ENCODE assay signal across 10 cellular contexts in the genomic region with DNA sequence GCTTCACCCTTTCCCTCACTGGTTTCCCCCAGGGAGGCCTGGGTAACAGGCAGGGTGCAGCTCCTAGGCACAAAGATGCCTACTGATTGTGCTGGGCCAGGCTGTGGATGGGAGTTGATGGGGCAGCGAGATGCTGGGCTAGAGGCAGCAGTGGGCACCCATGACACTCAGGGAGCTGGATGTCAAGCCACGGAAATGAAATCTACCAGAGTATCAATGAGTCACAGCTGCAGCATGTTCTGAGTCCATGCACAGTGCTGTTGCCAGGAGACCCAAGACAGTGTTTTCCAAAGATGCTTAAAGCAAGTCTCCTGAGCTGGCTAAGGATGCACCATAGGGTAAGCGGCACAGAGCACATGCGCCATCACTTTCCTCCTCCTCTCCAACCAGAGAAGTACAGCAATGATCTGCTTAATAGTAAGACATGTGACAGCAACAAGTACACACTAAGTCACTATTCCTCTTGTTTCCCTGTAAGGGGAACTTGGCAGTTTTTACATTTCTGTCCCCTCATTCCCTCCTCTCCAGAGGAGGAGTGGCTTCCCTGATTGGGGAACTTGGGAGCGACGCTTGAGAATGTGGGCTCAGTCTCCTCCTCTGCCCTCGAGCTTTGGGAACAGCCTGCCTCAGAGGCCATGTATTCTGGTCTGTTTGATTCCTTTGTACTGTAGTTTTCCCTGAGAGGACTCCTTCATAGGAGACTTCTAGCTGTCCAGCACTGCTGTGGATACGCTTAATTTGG. TPM values are rescaled to one million over a fixed set of nuclear protein-coding genes. Genes with fewer than 3 reads are reported as not detected.
A peak's percentile ranks its signal among the peaks of the same experiment; 100 is the strongest.
DNase-seq lines count a peak whose midpoint lies in the region; ATAC-seq, FAIRE-seq and TF ChIP-seq lines count a peak whose summit lies in the region.
"Had no signal": no experiment of that assay in that cellular context is flagged by ENCODE, and none has a peak within 500 bp of the region (broad histone marks: within the 10 kb centered on the region; RNA-seq: fewer than 3 reads in every experiment).

No MANE protein-coding gene starts in this region.

- no peaks in the 10 kb centered on the region for H3K79me2 ChIP-seq in astrocyte (ENCODE audit: insufficient read depth, low read length)

- H3K4me1 ChIP-seq in astrocyte (ENCODE audit: insufficient read depth, low read length) (peaks cover 10% of the 10 kb centered on the region), uterus (peaks cover 0 to 3% of the 10 kb centered on the region in 2 donors)

- H3K4me1 Mint-ChIP-seq in activated T-cell treated with anti-CD3 and anti-CD28 coated beads, Interleukin-2, amount 50 U/mL, for 24 hours (ENCODE audit: low read depth), result peaks cover 59% of the 10 kb centered on the region
- H3K4me1 Mint-ChIP-seq in astrocyte (ENCODE audit: low read depth, unreplicated experiment), result peaks cover 15% of the 10 kb centered on the region

- no peak for TF ChIP-seq POLR2A in uterus (IDR thresholded peaks at IDR 0.05)

- peak; percentile 63 for FAIRE-seq in astrocyte (lab: Jason Lieb, UNC)

- H3K27me3 ChIP-seq in astrocyte (ENCODE audit: insufficient read depth, low read length) (no peaks in the 10 kb centered on the region), kidney epithelial cell (ENCODE audit: control insufficient read depth, insufficient read depth, low read length) (no peaks in the 10 kb centered on the region), uterus (no peaks in the 10 kb centered on the region)
- H3K27me3 ChIP-seq: BLaER1 had no signal

- no peak overlapping the region for H2AFZ ChIP-seq in astrocyte (ENCODE audit: low read depth, low read length)

- H3K27ac ChIP-seq in astrocyte (ENCODE audit: low read depth, low read length), result no peak overlapping the region
- peak overlapping the region; percentile 61 to 71 for H3K27ac ChIP-seq in uterus
- H3K27ac ChIP-seq: BLaER1 had no signal

- no peak for ATAC-seq in GM21390 (IDR thresholded peaks at IDR 0.05; ENCODE audit: unreplicated experiment)

- peak; percentile 37 for DNase-seq in activated T-cell treated with anti-CD3 and anti-CD28 coated beads, Interleukin-2, amount 50 U/mL, for 24 hours
- DNase-seq in activated T-cell treated with anti-CD3 and anti-CD28 coated beads, Interleukin-2, amount 50 U/mL, for 1 hour, result no peak
- peak; percentile 92 for DNase-seq in astrocyte (ENCODE audit: low read depth)
- DNase-seq in kidney epithelial cell (ENCODE audit: low read depth), result peak; percentile 64
- DNase-seq in uterus, result peak; percentile 58 to 85
- no peak for DNase-seq in superior temporal gyrus (ENCODE audit: extremely low spot score)
- no peak for DNase-seq in occipital lobe (lab: John Stamatoyannopoulos, UW)

- H3K4me3 Mint-ChIP-seq in activated T-cell treated with anti-CD3 and anti-CD28 coated beads, Interleukin-2, amount 50 U/mL, for 24 hours, result no peak overlapping the region
- H3K4me3 Mint-ChIP-seq in astrocyte (ENCODE audit: unreplicated experiment), result no peak overlapping the region
- H3K4me3 Mint-ChIP-seq: activated T-helper 1 cell treated with anti-CD3 and anti-CD28 coated beads, Interleukin-12 subunit alpha, Interleukin-12 subunit beta, Interleukin-2, Interleukin-4 antibody, amounts not matched to agents 30 ng/mL and 10 ng/mL and 1 ng/mL, durations not matched to agents 14 hours and 24 hours and 36 hours had no signal

- no peaks in the 10 kb centered on the region for H3K36me3 Mint-ChIP-seq in activated T-cell treated with anti-CD3 and anti-CD28 coated beads, Interleukin-2, amount 50 U/mL, for 24 hours (ENCODE audit: low read depth)
- no peaks in the 10 kb centered on the region for H3K36me3 Mint-ChIP-seq in astrocyte (ENCODE audit: low read depth, unreplicated experiment)

- no peaks in the 10 kb centered on the region for H3K36me3 ChIP-seq in astrocyte (ENCODE audit: insufficient read depth, low read length)
- no peaks in the 10 kb centered on the region for H3K36me3 ChIP-seq in kidney epithelial cell (ENCODE audit: control insufficient read depth, insufficient read depth, low read length)
- no peaks in the 10 kb centered on the region for H3K36me3 ChIP-seq in uterus
- H3K36me3 ChIP-seq: BLaER1 had no signal

- H3K4me2 ChIP-seq in astrocyte (ENCODE audit: low read length), result peak overlapping the region; percentile 33
- H3K4me2 ChIP-seq: BLaER1 had no signal

- H3K9me3 Mint-ChIP-seq in activated T-cell treated with anti-CD3 and anti-CD28 coated beads, Interleukin-2, amount 50 U/mL, for 24 hours, result peaks cover 4% of the 10 kb centered on the region
- H3K9me3 Mint-ChIP-seq in astrocyte (ENCODE audit: unreplicated experiment), result no peaks in the 10 kb centered on the region

- TF ChIP-seq CTCF in astrocyte (IDR thresholded peaks at IDR 0.05; ENCODE audit: insufficient read depth, low read depth, low read length), result no peak
- TF ChIP-seq CTCF in kidney epithelial cell (IDR thresholded peaks at IDR 0.05; ENCODE audit: insufficient read depth, low read length, poor library complexity, severe bottlenecking), result no peak
- no peak for TF ChIP-seq CTCF in uterus (IDR thresholded peaks at IDR 0.05)

- H3K9me3 ChIP-seq in astrocyte (ENCODE audit: insufficient read depth, low read depth, low read length) (no peaks in the 10 kb centered on the region), uterus (no peaks in the 10 kb centered on the region)
- H3K9me3 ChIP-seq: BLaER1 had no signal

- peak overlapping the region; percentile 58 for H3K27ac Mint-ChIP-seq in activated T-cell treated with anti-CD3 and anti-CD28 coated beads, Interleukin-2, amount 50 U/mL, for 24 hours
- H3K27ac Mint-ChIP-seq in astrocyte (ENCODE audit: unreplicated experiment), result peak overlapping the region; percentile 75
- H3K27ac Mint-ChIP-seq: activated T-helper 1 cell treated with anti-CD3 and anti-CD28 coated beads, Interleukin-12 subunit alpha, Interleukin-12 subunit beta, Interleukin-2, Interleukin-4 antibody, amounts not matched to agents 30 ng/mL and 10 ng/mL and 1 ng/mL, durations not matched to agents 14 hours and 24 hours and 36 hours had no signal

- intact Hi-C loops in uterus (cut with DNase I; ENCODE audit: low total_unique reads), result no loop called here

- H4K20me1 ChIP-seq in astrocyte (ENCODE audit: insufficient read depth, low read length), result no peaks in the 10 kb centered on the region
- H4K20me1 ChIP-seq: BLaER1 had no signal

- H3K4me3 ChIP-seq in astrocyte (ENCODE audit: insufficient read depth, low read depth, low read length) (no peak overlapping the region), kidney epithelial cell (ENCODE audit: low read depth, low read length) (no peak overlapping the region), uterus (no peak overlapping the region)
- H3K4me3 ChIP-seq: BLaER1 had no signal

- H3K27me3 Mint-ChIP-seq in activated T-cell treated with anti-CD3 and anti-CD28 coated beads, Interleukin-2, amount 50 U/mL, for 24 hours, result no peaks in the 10 kb centered on the region
- no peaks in the 10 kb centered on the region for H3K27me3 Mint-ChIP-seq in astrocyte (ENCODE audit: low read depth, unreplicated experiment)

- peak overlapping the region; percentile 7 for H3K9ac ChIP-seq in astrocyte (ENCODE audit: low read length)
- H3K9ac ChIP-seq: BLaER1 had no signal

RNA-seq across cellular contexts. Expression of gene CDC42EP3, which starts 57.2 kb away (rescaled TPM):
- total RNA-seq in astrocyte (94.3 and 102 TPM in 2 replicates), kidney epithelial cell (68.7 and 76.3 TPM in 2 replicates), uterus (10 to 100 TPM; 24.7 to 93.0 (median 57.3) TPM), occipital lobe (25.3 TPM)

Comparison
In these comparisons a context has a peak if more than half of its experiments do, and no peak if none do; other contexts are left out.
1. DNase-seq: peak in activated T-cell treated with anti-CD3 and anti-CD28 coated beads, Interleukin-2, amount 50 U/mL, for 24 hours (single experiment), astrocyte (single experiment), kidney epithelial cell (single experiment) and uterus (2 of 2); none in activated T-cell treated with anti-CD3 and anti-CD28 coated beads, Interleukin-2, amount 50 U/mL, for 1 hour (single experiment), superior temporal gyrus (single experiment) and occipital lobe (single experiment).